In genomic region chr22:29603358-29604191, GRCh38 we compare ENCODE assay signal across 1 cellular context.
TF ChIP-seq lines count a peak whose summit lies in the region.

TSS of gene NF2 (plus strand) at chr22:29603633. CDS start at chr22:29603999, 366 bp downstream.

TF ChIP-seq in HepG2, 621 proteins besides CTCF, POLR2A, EP300 and RAD21 (continued from another document and continues in another):
- TF ChIP-seq TFDP1 (CRISPR knock-in tag; IDR thresholded peaks at IDR 0.05; ENCODE audit: borderline replicate concordance) = peak; percentile 75
- peak; percentile 46; the same call in 1 of the 2 replicates for TF ChIP-seq ZNF891 (CRISPR knock-in tag; IDR thresholded peaks at IDR 0.05)
- peak; percentile 62; the same call in 1 of the 2 replicates for TF ChIP-seq KLF15 (CRISPR knock-in tag; IDR thresholded peaks at IDR 0.05; ENCODE audit: borderline replicate concordance)
- no peak for TF ChIP-seq MAFF (IDR thresholded peaks at IDR 0.05; ENCODE audit: low read depth, low read length)
- 0 out of 2 replicates have a peak, but pooled peaks have one; percentile 33 for TF ChIP-seq PPARG (CRISPR knock-in tag; conservative IDR thresholded peaks at IDR 0.05)
- peak; percentile 37; the same call in 1 of the 2 replicates for TF ChIP-seq HOXD1 (CRISPR knock-in tag; IDR thresholded peaks at IDR 0.05)
- no peak for TF ChIP-seq PRPF4 (IDR thresholded peaks at IDR 0.05; ENCODE audit: low read depth, low read length, poor library complexity, severe bottlenecking)
- no peak for TF ChIP-seq ZNF780A (CRISPR knock-in tag; IDR thresholded peaks at IDR 0.05)
- 0 out of 2 replicates have a peak, but pooled peaks have one; percentile 32 for TF ChIP-seq KDM4B (CRISPR knock-in tag; IDR thresholded peaks at IDR 0.05)
- peak; percentile 50; the same call in 1 of the 2 replicates for TF ChIP-seq ZNF605 (CRISPR knock-in tag; IDR thresholded peaks at IDR 0.05)
- TF ChIP-seq ZNF20 (CRISPR knock-in tag; IDR thresholded peaks at IDR 0.05) = no peak
- TF ChIP-seq ZBTB33 (CRISPR knock-in tag; IDR thresholded peaks at IDR 0.05) = no peak
- no peak; the same call in 1 of the 2 replicates for TF ChIP-seq ZNF761 (CRISPR knock-in tag; conservative IDR thresholded peaks at IDR 0.05)
- TF ChIP-seq, protein P1, sequence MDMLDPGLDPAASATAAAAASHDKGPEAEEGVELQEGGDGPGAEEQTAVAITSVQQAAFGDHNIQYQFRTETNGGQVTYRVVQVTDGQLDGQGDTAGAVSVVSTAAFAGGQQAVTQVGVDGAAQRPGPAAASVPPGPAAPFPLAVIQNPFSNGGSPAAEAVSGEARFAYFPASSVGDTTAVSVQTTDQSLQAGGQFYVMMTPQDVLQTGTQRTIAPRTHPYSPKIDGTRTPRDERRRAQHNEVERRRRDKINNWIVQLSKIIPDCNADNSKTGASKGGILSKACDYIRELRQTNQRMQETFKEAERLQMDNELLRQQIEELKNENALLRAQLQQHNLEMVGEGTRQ (IDR thresholded peaks at IDR 0.05; ENCODE audit: low read depth, low read length) = no peak
- TF ChIP-seq, protein P1 (CRISPR knock-in tag; IDR thresholded peaks at IDR 0.05; ENCODE audit: borderline replicate concordance) = no peak
- peak; percentile 79 for TF ChIP-seq ZNF414 (CRISPR knock-in tag; IDR thresholded peaks at IDR 0.05)
- no peak for TF ChIP-seq ZBTB40 (IDR thresholded peaks at IDR 0.05)
- no peak; the same call in 1 of the 2 replicates for TF ChIP-seq ZBTB40 (CRISPR knock-in tag; IDR thresholded peaks at IDR 0.05)
- no peak for TF ChIP-seq RORA (CRISPR knock-in tag; IDR thresholded peaks at IDR 0.05)
- peak; percentile 49; the same call in 1 of the 2 replicates for TF ChIP-seq KDM5A (IDR thresholded peaks at IDR 0.05; ENCODE audit: borderline replicate concordance, low read length)
- TF ChIP-seq ZNF484 (CRISPR knock-in tag; IDR thresholded peaks at IDR 0.05; ENCODE audit: borderline replicate concordance, low read depth) = 0 out of 2 replicates have a peak, but pooled peaks have one; percentile 49
- 0 out of 2 replicates have a peak, but pooled peaks have one; percentile 52 for TF ChIP-seq ZNF503 (CRISPR knock-in tag; IDR thresholded peaks at IDR 0.05)
- TF ChIP-seq FOXA3 (CRISPR knock-in tag; IDR thresholded peaks at IDR 0.05) = peak; percentile 18; the same call in 1 of the 2 replicates
- no peak for TF ChIP-seq PRMT3 (CRISPR knock-in tag; IDR thresholded peaks at IDR 0.05; ENCODE audit: borderline replicate concordance, low read depth)
- no peak for TF ChIP-seq HMGA1 (CRISPR knock-in tag; conservative IDR thresholded peaks at IDR 0.05)
- TF ChIP-seq, protein P2, sequence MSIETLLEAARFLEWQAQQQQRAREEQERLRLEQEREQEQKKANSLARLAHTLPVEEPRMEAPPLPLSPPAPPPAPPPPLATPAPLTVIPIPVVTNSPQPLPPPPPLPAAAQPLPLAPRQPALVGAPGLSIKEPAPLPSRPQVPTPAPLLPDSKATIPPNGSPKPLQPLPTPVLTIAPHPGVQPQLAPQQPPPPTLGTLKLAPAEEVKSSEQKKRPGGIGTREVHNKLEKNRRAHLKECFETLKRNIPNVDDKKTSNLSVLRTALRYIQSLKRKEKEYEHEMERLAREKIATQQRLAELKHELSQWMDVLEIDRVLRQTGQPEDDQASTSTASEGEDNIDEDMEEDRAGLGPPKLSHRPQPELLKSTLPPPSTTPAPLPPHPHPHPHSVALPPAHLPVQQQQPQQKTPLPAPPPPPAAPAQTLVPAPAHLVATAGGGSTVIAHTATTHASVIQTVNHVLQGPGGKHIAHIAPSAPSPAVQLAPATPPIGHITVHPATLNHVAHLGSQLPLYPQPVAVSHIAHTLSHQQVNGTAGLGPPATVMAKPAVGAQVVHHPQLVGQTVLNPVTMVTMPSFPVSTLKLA (IDR thresholded peaks at IDR 0.05) = peak; percentile 29; the same call in 1 of the 2 replicates
- TF ChIP-seq GPN1 (CRISPR knock-in tag; IDR thresholded peaks at IDR 0.05; ENCODE audit: borderline replicate concordance) = 0 out of 2 replicates have a peak, but pooled peaks have one; percentile 42
- TF ChIP-seq SP5 (CRISPR knock-in tag; IDR thresholded peaks at IDR 0.05; ENCODE audit: borderline replicate concordance, low read depth) = peak; percentile 62; the same call in 1 of the 2 replicates
- no peak for TF ChIP-seq MAF1 (CRISPR knock-in tag; IDR thresholded peaks at IDR 0.05; ENCODE audit: borderline replicate concordance)
- TF ChIP-seq NCOA1 (CRISPR knock-in tag; IDR thresholded peaks at IDR 0.05) = no peak
- no peak for TF ChIP-seq SNAPC2 (CRISPR knock-in tag; IDR thresholded peaks at IDR 0.05)
- no peak for TF ChIP-seq HHEX (CRISPR knock-in tag; IDR thresholded peaks at IDR 0.05)
- TF ChIP-seq MED8 (CRISPR knock-in tag; IDR thresholded peaks at IDR 0.05; ENCODE audit: insufficient replicate concordance) = peak; percentile 36
- TF ChIP-seq AGO2 (optimal IDR thresholded peaks at IDR 0.05; ENCODE audit: low read depth, low read length) = peak; percentile 59
- no peak for TF ChIP-seq ZNF572 (CRISPR knock-in tag; IDR thresholded peaks at IDR 0.05)
- TF ChIP-seq DMTF1 (CRISPR knock-in tag; IDR thresholded peaks at IDR 0.05) = no peak
- no peak for TF ChIP-seq ZNF292 (CRISPR knock-in tag; IDR thresholded peaks at IDR 0.05; ENCODE audit: borderline replicate concordance, low read depth)
- TF ChIP-seq SP1 (IDR thresholded peaks at IDR 0.05) = no peak
- TF ChIP-seq SP1 (CRISPR knock-in tag; IDR thresholded peaks at IDR 0.05) = peak; percentile 93
- no peak for TF ChIP-seq HNRNPH1 (optimal IDR thresholded peaks at IDR 0.05; ENCODE audit: low read depth, low read length)
- TF ChIP-seq TGIF2 (CRISPR knock-in tag; IDR thresholded peaks at IDR 0.05) = peak; percentile 34; the same call in 1 of the 2 replicates
